1 cellular context compared by ENCODE assay signal in the genomic region with DNA sequence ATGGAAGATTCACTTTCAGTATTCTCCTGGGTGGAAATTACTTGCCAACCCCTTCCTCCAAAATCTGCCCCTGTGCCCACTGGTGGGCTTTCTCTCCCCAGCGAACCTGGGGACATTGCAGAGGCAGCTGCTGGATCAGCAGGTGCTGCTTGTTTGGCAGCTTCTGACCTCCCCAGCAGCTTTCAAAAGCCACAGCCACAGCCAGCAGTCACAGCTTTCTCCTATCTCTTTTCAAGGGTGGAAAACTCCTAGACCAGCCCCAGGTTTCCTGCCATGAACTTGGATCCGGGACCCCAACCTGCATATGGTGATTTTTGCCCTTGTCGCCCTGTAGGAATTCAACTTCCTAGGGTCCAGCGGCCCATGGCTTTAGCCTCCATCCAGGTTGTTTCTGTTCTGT.
TF ChIP-seq lines count a peak whose summit lies in the region.

No MANE protein-coding gene starts in this region.

TF ChIP-seq in GM23338, 12 proteins besides CTCF, POLR2A, EP300 and RAD21:
- TF ChIP-seq, protein P1, sequence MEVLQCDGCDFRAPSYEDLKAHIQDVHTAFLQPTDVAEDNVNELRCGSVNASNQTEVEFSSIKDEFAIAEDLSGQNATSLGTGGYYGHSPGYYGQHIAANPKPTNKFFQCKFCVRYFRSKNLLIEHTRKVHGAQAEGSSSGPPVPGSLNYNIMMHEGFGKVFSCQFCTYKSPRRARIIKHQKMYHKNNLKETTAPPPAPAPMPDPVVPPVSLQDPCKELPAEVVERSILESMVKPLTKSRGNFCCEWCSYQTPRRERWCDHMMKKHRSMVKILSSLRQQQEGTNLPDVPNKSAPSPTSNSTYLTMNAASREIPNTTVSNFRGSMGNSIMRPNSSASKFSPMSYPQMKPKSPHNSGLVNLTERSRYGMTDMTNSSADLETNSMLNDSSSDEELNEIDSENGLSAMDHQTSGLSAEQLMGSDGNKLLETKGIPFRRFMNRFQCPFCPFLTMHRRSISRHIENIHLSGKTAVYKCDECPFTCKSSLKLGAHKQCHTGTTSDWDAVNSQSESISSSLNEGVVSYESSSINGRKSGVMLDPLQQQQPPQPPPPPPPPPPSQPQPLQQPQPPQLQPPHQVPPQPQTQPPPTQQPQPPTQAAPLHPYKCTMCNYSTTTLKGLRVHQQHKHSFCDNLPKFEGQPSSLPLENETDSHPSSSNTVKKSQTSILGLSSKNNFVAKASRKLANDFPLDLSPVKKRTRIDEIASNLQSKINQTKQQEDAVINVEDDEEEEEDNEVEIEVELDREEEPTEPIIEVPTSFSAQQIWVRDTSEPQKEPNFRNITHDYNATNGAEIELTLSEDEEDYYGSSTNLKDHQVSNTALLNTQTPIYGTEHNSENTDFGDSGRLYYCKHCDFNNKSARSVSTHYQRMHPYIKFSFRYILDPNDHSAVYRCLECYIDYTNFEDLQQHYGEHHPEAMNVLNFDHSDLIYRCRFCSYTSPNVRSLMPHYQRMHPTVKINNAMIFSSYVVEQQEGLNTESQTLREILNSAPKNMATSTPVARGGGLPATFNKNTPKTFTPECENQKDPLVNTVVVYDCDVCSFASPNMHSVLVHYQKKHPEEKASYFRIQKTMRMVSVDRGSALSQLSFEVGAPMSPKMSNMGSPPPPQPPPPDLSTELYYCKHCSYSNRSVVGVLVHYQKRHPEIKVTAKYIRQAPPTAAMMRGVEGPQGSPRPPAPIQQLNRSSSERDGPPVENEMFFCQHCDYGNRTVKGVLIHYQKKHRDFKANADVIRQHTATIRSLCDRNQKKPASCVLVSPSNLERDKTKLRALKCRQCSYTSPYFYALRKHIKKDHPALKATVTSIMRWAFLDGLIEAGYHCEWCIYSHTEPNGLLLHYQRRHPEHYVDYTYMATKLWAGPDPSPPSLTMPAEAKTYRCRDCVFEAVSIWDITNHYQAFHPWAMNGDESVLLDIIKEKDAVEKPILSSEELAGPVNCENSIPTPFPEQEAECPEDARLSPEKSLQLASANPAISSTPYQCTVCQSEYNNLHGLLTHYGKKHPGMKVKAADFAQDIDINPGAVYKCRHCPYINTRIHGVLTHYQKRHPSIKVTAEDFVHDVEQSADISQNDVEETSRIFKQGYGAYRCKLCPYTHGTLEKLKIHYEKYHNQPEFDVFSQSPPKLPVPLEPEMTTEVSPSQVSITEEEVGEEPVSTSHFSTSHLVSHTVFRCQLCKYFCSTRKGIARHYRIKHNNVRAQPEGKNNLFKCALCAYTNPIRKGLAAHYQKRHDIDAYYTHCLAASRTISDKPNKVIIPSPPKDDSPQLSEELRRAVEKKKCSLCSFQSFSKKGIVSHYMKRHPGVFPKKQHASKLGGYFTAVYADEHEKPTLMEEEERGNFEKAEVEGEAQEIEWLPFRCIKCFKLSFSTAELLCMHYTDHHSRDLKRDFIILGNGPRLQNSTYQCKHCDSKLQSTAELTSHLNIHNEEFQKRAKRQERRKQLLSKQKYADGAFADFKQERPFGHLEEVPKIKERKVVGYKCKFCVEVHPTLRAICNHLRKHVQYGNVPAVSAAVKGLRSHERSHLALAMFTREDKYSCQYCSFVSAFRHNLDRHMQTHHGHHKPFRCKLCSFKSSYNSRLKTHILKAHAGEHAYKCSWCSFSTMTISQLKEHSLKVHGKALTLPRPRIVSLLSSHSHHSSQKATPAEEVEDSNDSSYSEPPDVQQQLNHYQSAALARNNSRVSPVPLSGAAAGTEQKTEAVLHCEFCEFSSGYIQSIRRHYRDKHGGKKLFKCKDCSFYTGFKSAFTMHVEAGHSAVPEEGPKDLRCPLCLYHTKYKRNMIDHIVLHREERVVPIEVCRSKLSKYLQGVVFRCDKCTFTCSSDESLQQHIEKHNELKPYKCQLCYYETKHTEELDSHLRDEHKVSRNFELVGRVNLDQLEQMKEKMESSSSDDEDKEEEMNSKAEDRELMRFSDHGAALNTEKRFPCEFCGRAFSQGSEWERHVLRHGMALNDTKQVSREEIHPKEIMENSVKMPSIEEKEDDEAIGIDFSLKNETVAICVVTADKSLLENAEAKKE (CRISPR knock-in tag; IDR thresholded peaks at IDR 0.05): no peak
- TF ChIP-seq EZH2 (IDR thresholded peaks at IDR 0.05; ENCODE audit: low read depth, unreplicated experiment) (no peak), CREB1 (CRISPR knock-in tag; IDR thresholded peaks at IDR 0.05; ENCODE audit: low read depth) (no peak), JUNB (IDR thresholded peaks at IDR 0.05; ENCODE audit: unreplicated experiment) (no peak), STAT1 (IDR thresholded peaks at IDR 0.05; ENCODE audit: unreplicated experiment) (no peak), NANOG (IDR thresholded peaks at IDR 0.05; ENCODE audit: borderline replicate concordance) (no peak), ZNF114 (CRISPR knock-in tag; IDR thresholded peaks at IDR 0.05) (no peak)
- TF ChIP-seq, protein P2, sequence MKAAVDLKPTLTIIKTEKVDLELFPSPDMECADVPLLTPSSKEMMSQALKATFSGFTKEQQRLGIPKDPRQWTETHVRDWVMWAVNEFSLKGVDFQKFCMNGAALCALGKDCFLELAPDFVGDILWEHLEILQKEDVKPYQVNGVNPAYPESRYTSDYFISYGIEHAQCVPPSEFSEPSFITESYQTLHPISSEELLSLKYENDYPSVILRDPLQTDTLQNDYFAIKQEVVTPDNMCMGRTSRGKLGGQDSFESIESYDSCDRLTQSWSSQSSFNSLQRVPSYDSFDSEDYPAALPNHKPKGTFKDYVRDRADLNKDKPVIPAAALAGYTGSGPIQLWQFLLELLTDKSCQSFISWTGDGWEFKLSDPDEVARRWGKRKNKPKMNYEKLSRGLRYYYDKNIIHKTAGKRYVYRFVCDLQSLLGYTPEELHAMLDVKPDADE (IDR thresholded peaks at IDR 0.05): no peak
